1 cellular context compared by ENCODE assay signal in the genomic region with DNA sequence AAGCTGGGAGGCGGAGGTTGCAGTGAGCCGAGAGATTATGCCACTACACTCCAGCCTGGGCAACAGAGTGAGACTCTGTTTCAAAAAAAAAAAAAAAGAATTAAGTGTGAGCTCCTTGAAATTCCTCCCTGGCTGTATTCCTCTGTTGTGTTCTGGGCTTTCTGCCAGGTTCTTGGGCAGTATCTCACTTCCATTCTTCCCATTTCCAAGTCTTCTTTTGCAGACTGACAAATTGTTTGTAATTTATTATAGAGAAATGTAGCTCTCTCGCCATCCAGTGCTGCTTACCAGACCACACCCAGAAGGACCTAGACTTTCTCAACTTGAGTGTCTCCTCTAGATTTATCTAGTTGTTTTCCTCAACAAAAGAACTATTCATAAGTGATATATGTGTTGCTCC.
TF ChIP-seq lines count a peak whose summit lies in the region.

No MANE protein-coding gene starts in this region.

TF ChIP-seq in IMR-90, 13 proteins besides CTCF, POLR2A, EP300 and RAD21 (continued from another document):
- TF ChIP-seq, protein P1, sequence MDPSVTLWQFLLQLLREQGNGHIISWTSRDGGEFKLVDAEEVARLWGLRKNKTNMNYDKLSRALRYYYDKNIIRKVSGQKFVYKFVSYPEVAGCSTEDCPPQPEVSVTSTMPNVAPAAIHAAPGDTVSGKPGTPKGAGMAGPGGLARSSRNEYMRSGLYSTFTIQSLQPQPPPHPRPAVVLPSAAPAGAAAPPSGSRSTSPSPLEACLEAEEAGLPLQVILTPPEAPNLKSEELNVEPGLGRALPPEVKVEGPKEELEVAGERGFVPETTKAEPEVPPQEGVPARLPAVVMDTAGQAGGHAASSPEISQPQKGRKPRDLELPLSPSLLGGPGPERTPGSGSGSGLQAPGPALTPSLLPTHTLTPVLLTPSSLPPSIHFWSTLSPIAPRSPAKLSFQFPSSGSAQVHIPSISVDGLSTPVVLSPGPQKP (IDR thresholded peaks at IDR 0.05; ENCODE audit: borderline replicate concordance, low read depth, low read length): no peak
- TF ChIP-seq MAZ (IDR thresholded peaks at IDR 0.05; ENCODE audit: borderline replicate concordance, low read depth, low read length) (no peak), SMC3 (IDR thresholded peaks at IDR 0.05; ENCODE audit: low read depth, low read length) (no peak), FOS (IDR thresholded peaks at IDR 0.05; ENCODE audit: low read depth, low read length) (no peak), CHD1 (IDR thresholded peaks at IDR 0.05; ENCODE audit: low read depth, low read length) (no peak)
- TF ChIP-seq, protein P2, sequence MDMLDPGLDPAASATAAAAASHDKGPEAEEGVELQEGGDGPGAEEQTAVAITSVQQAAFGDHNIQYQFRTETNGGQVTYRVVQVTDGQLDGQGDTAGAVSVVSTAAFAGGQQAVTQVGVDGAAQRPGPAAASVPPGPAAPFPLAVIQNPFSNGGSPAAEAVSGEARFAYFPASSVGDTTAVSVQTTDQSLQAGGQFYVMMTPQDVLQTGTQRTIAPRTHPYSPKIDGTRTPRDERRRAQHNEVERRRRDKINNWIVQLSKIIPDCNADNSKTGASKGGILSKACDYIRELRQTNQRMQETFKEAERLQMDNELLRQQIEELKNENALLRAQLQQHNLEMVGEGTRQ (IDR thresholded peaks at IDR 0.05; ENCODE audit: low read depth, low read length): no peak
TF ChIP-seq in IMR-90: peak in this region for 0.
